Comparison of ENCODE assay signal across 13 cellular contexts in genomic region chr15:40290540-40291087, GRCh38. TPM values are rescaled to one million over a fixed set of nuclear protein-coding genes. Genes with fewer than 3 reads are reported as not detected.
A peak's percentile ranks its signal among the peaks of the same experiment; 100 is the strongest.
DNase-seq lines count a peak whose midpoint lies in the region; ATAC-seq, FAIRE-seq and TF ChIP-seq lines count a peak whose summit lies in the region.
"Had no signal": no experiment of that assay in that cellular context is flagged by ENCODE, and none has a peak within 500 bp of the region (broad histone marks: within the 10 kb centered on the region; RNA-seq: fewer than 3 reads in every experiment).

No MANE protein-coding gene starts in this region.

- H3K4me2 ChIP-seq in endothelial cell of umbilical vein (ENCODE audit: insufficient read depth, low read length) = peak overlapping the region; percentile 53

- H3K27me3 ChIP-seq in heart right ventricle = peaks cover 0 to 23% (median 10%) of the 10 kb centered on the region in 7 donors
- H3K27me3 ChIP-seq in endothelial cell of umbilical vein (ENCODE audit: control insufficient read depth in 2 of 2, insufficient read depth in 2 of 2, low read length in 2 of 2) = peaks cover 0 to 25% of the 10 kb centered on the region in 2 experiments
- H3K27me3 ChIP-seq in upper lobe of left lung = no peaks in the 10 kb centered on the region

- no peaks in the 10 kb centered on the region for H3K9me3 ChIP-seq in heart right ventricle
- H3K9me3 ChIP-seq in endothelial cell of umbilical vein (replicated peaks; ENCODE audit: control insufficient read depth, insufficient read depth, low read length) = no peaks in the 10 kb centered on the region
- no peaks in the 10 kb centered on the region for H3K9me3 ChIP-seq in mesodermal cell (ENCODE audit: control insufficient read depth, low read length)
- H3K9me3 ChIP-seq in upper lobe of left lung = no peaks in the 10 kb centered on the region

- WGBS in heart right ventricle, 2 donors = 31 to 42% methylated on average over 22 to 25 of the region's 25 CpGs
- WGBS in mesodermal cell (ENCODE audit: insufficient coverage in 2 of 2), 2 experiments = 25 to 41% methylated on average over 11 to 17 of the region's 25 CpGs
- 47 to 49% methylated on average over 8 to 22 of the region's 25 CpGs for WGBS in upper lobe of left lung, 2 donors

- H4K20me1 ChIP-seq in endothelial cell of umbilical vein (replicated peaks; ENCODE audit: control insufficient read depth, extremely low read depth, insufficient read depth, low read length) = no peaks in the 10 kb centered on the region

- CTCF ChIA-PET in endothelial cell of umbilical vein (lab: Charles Lee) = interaction anchor here (0.9 to 7.5 kb wide), 12 partner anchors 8 to 86 kb away, joined by 3 to 77 read pairs (median 8); partner anchors contain the start of genes ANKRD63, CCDC9B, INAFM2 and PLCB2

- TF ChIP-seq EP300 in upper lobe of left lung (IDR thresholded peaks at IDR 0.05) = no peak

- intact Hi-C loops in heart right ventricle (cut with DNase I) (no loop called here), Right ventricle myocardium superior (cut with DNase I) (no loop called here), endothelial cell of umbilical vein (cut with micrococcal nuclease) (no loop called here)

- POLR2A ChIA-PET in endothelial cell of umbilical vein (lab: Charles Lee) = interaction anchor here (0.8 kb wide), 1 partner anchor 24 kb away, joined by 5 read pairs; no protein-coding TSS in a partner anchor

- TF ChIP-seq POLR2A in endothelial cell of umbilical vein (IDR thresholded peaks at IDR 0.05; ENCODE audit: low read depth, low read length) = no peak
- no peak for TF ChIP-seq POLR2A in upper lobe of left lung (IDR thresholded peaks at IDR 0.05)
- no peak for TF ChIP-seq POLR2A in GM18505 (IDR thresholded peaks at IDR 0.05; ENCODE audit: borderline replicate concordance, extremely low read depth, insufficient read depth, insufficient read length)

- no peak overlapping the region for H3K9ac ChIP-seq in endothelial cell of umbilical vein (replicated peaks; ENCODE audit: extremely low read depth, insufficient read depth, low read length)

- ATAC-seq in heart right ventricle = no peak
- ATAC-seq in Right ventricle myocardium superior (ENCODE audit: poor library complexity) = no peak
- ATAC-seq in upper lobe of left lung (ENCODE audit: low FRiP score in 2 of 2) = no peak
- ATAC-seq in GM18505 (IDR thresholded peaks at IDR 0.05; ENCODE audit: unreplicated experiment) = no peak

- peaks cover 6 to 45% (median 33%) of the 10 kb centered on the region in 9 donors for H3K4me1 ChIP-seq in heart right ventricle
- no peaks in the 10 kb centered on the region for H3K4me1 ChIP-seq in endothelial cell of umbilical vein (ENCODE audit: control insufficient read depth, extremely low read depth, insufficient read depth, low read length)
- peaks cover 21% of the 10 kb centered on the region for H3K4me1 ChIP-seq in mesodermal cell (ENCODE audit: control insufficient read depth, insufficient read depth, low read length, poor library complexity, severe bottlenecking)
- H3K4me1 ChIP-seq in upper lobe of left lung = peaks cover 4 to 19% (median 17%) of the 10 kb centered on the region in 4 donors

- no peak overlapping the region for H3K27ac ChIP-seq in heart right ventricle
- no peak overlapping the region for H3K27ac ChIP-seq in endothelial cell of umbilical vein (ENCODE audit: insufficient read depth, low read depth, low read length)
- H3K27ac ChIP-seq in mesodermal cell (ENCODE audit: low read depth, low read length, severe bottlenecking) = no peak overlapping the region
- no peak overlapping the region for H3K27ac ChIP-seq in upper lobe of left lung
- H3K27ac ChIP-seq: epithelial cell of prostate had no signal

- H3K79me2 ChIP-seq in endothelial cell of umbilical vein (ENCODE audit: control insufficient read depth, insufficient read depth, low read length) = no peaks in the 10 kb centered on the region

- no TSS peak for BruUV-seq in endothelial cell of umbilical vein (replicated peaks; lab: Mats Ljungman, UMichigan)

- dilution Hi-C loops in endothelial cell of umbilical vein (cut with MboI; ENCODE audit: extremely low pct_ligation_motif_present, low sequenced_read_pairs) = no loop called here

- DNase-seq in heart right ventricle (no peak), Right ventricle myocardium superior (no peak), endothelial cell of umbilical vein (ENCODE audit: low read depth, low spot score) (no peak), upper lobe of left lung (no peak), glomerular visceral epithelial cell (ENCODE audit: extremely low spot score) (no peak)
- no peak for DNase-seq in stimulated activated CD4-positive, alpha-beta T cell treated with anti-CD3 and anti-CD28 coated beads, Interleukin-1b, Interleukin-23, amount 100 ng/mL, for 48 hours
- DNase-seq: amniotic stem cell had no signal

- peak overlapping the region; percentile 64 for H2AFZ ChIP-seq in endothelial cell of umbilical vein (ENCODE audit: low read depth, low read length)

- H3K9me1 ChIP-seq in endothelial cell of umbilical vein (replicated peaks; ENCODE audit: control insufficient read depth, extremely low read depth, insufficient read depth, low read length) = no peaks in the 10 kb centered on the region

- H3K36me3 ChIP-seq in heart right ventricle (peaks cover 0 to 76% (median 0%) of the 10 kb centered on the region in 9 donors), endothelial cell of umbilical vein (ENCODE audit: control insufficient read depth in 2 of 2, extremely low read depth in 1 of 2, insufficient read depth in 2 of 2, low read length in 2 of 2) (no peaks in the 10 kb centered on the region), mesodermal cell (ENCODE audit: control insufficient read depth, insufficient read depth, low read length) (peaks cover 7% of the 10 kb centered on the region), upper lobe of left lung (peaks cover 0 to 21% (median 7%) of the 10 kb centered on the region in 4 donors)

- no peak for FAIRE-seq in endothelial cell of umbilical vein (lab: Jason Lieb, UNC)
- FAIRE-seq: A204.1, small intestine had no signal

- TF ChIP-seq CTCF in heart right ventricle (IDR thresholded peaks at IDR 0.05) (no peak), endothelial cell of umbilical vein (IDR thresholded peaks at IDR 0.05; ENCODE audit: extremely low read depth in 1 of 2, insufficient read depth in 1 of 2, low read depth in 1 of 2, low read length in 2 of 2) (no peak), upper lobe of left lung (IDR thresholded peaks at IDR 0.05) (no peak)

- H3K4me3 ChIP-seq in heart right ventricle (peak overlapping the region in 9 of 10 donors; percentile 19 to 56 (median 41)), endothelial cell of umbilical vein (replicated peaks in 1 of 3; ENCODE audit: insufficient read depth in 1 of 3, low read depth in 1 of 3, low read length in 3 of 3) (peak overlapping the region in 1 of 3 experiments; percentile 23), mesodermal cell (ENCODE audit: extremely low read depth, insufficient read depth, low read length, poor library complexity, severe bottlenecking) (peak overlapping the region; percentile 16), upper lobe of left lung (peak overlapping the region in 3 of 4 donors; percentile 31 to 44 (median 43))

RNA-seq across cellular contexts. Expression of gene ANKRD63, which starts 7.8 kb away (rescaled TPM):
- total RNA-seq in heart right ventricle (1 to 10 TPM in 1 of 10 donors, under 1 TPM in 3, not detected in 6; 0.26 to 1.9 (median 0.44) TPM), Right ventricle myocardium superior (0.65 TPM), endothelial cell of umbilical vein (not detected in 2 replicates), upper lobe of left lung (1 to 10 TPM in 1 of 6 donors, not detected in 5; 5.2 TPM)
- polyA plus RNA-seq in heart right ventricle (not detected), endothelial cell of umbilical vein (not detected in 2 replicates)
- polyA plus RNA-seq in endothelial cell of umbilical vein (2011; cell fraction: cytosol; rRNA removed) = not detected in 2 replicates
- not detected in 2 replicates for polyA plus RNA-seq in endothelial cell of umbilical vein (2011; cell fraction: nucleus; rRNA removed)
- polyA plus RNA-seq in endothelial cell of umbilical vein (2012) = not detected in 2 replicates
- polyA minus RNA-seq in endothelial cell of umbilical vein = not detected in 2 replicates
- 0.82 TPM for polyA minus RNA-seq in endothelial cell of umbilical vein (2011; cell fraction: cytosol; rRNA and poly(A)+ RNA removed)
- not detected in 2 replicates for polyA minus RNA-seq in endothelial cell of umbilical vein (2011; cell fraction: nucleus; rRNA and poly(A)+ RNA removed)
- 1.1 TPM for polyA plus RNA-seq in mesodermal cell (2013, experiment 1 of 2)
- polyA plus RNA-seq in mesodermal cell (2013, experiment 2 of 2) = 0.30 TPM
- total RNA-seq: liver had no signal
- polyA plus RNA-seq: liver had no signal

RNA-seq across cellular contexts. Expression of gene PLCB2, which starts 17.1 kb away (rescaled TPM):
- total RNA-seq in heart right ventricle (10 to 100 TPM in 2 of 10 donors, 1 to 10 TPM in 8; 1.2 to 24.4 (median 4.9) TPM), Right ventricle myocardium superior (7.7 TPM), endothelial cell of umbilical vein (1.5 and 4.3 TPM in 2 replicates), upper lobe of left lung (100 to 1,000 TPM in 2 of 6 donors, 10 to 100 TPM in 4; 26.9 to 170 (median 85.7) TPM)
- polyA plus RNA-seq in heart right ventricle (10 to 100 TPM in 1 of 2 donors, 1 to 10 TPM in 1; 4.2 to 14.6 TPM), endothelial cell of umbilical vein (1.6 and 1.9 TPM in 2 replicates)
- polyA plus RNA-seq in endothelial cell of umbilical vein (2011; cell fraction: cytosol; rRNA removed) = 1.2 TPM in 2 replicates
- polyA plus RNA-seq in endothelial cell of umbilical vein (2011; cell fraction: nucleus; rRNA removed) = 6.7 and 10.9 TPM in 2 replicates
- 1.8 and 3.1 TPM in 2 replicates for polyA plus RNA-seq in endothelial cell of umbilical vein (2012)
- 1.2 and 1.6 TPM in 2 replicates for polyA minus RNA-seq in endothelial cell of umbilical vein
- 4.4 TPM for polyA minus RNA-seq in endothelial cell of umbilical vein (2011; cell fraction: cytosol; rRNA and poly(A)+ RNA removed)
- 2.0 and 2.4 TPM in 2 replicates for polyA minus RNA-seq in endothelial cell of umbilical vein (2011; cell fraction: nucleus; rRNA and poly(A)+ RNA removed)
- polyA plus RNA-seq in mesodermal cell (2013, experiment 1 of 2) = 32.5 TPM
- 19.1 TPM for polyA plus RNA-seq in mesodermal cell (2013, experiment 2 of 2)

RNA-seq across cellular contexts. Expression of gene INAFM2, which starts 32.9 kb away (rescaled TPM):
- total RNA-seq in heart right ventricle = 10 to 100 TPM; 32.5 to 63.9 (median 40.9) TPM
- 10 to 100 TPM; 19.8 to 56.1 TPM for polyA plus RNA-seq in heart right ventricle
- 56.2 TPM for total RNA-seq in Right ventricle myocardium superior
- total RNA-seq in endothelial cell of umbilical vein = 23.6 and 24.1 TPM in 2 replicates
- 9.4 and 10.4 TPM in 2 replicates for polyA plus RNA-seq in endothelial cell of umbilical vein
- polyA plus RNA-seq in endothelial cell of umbilical vein (2011; cell fraction: cytosol; rRNA removed) = 11.7 and 14.2 TPM in 2 replicates
- 11.1 and 12.5 TPM in 2 replicates for polyA plus RNA-seq in endothelial cell of umbilical vein (2011; cell fraction: nucleus; rRNA removed)
- 11.4 and 13.4 TPM in 2 replicates for polyA plus RNA-seq in endothelial cell of umbilical vein (2012)
- 10.0 and 13.4 TPM in 2 replicates for polyA minus RNA-seq in endothelial cell of umbilical vein
- polyA minus RNA-seq in endothelial cell of umbilical vein (2011; cell fraction: cytosol; rRNA and poly(A)+ RNA removed) = 3.3 TPM
- 5.5 and 6.1 TPM in 2 replicates for polyA minus RNA-seq in endothelial cell of umbilical vein (2011; cell fraction: nucleus; rRNA and poly(A)+ RNA removed)
- 23.6 TPM for polyA plus RNA-seq in mesodermal cell (2013, experiment 1 of 2)
- 24.0 TPM for polyA plus RNA-seq in mesodermal cell (2013, experiment 2 of 2)
- 10 to 100 TPM; 15.7 to 36.2 (median 25.6) TPM for total RNA-seq in upper lobe of left lung

RNA-seq across cellular contexts. Expression of gene CCDC9B, which starts 50.1 kb away (rescaled TPM):
- total RNA-seq in heart right ventricle = 100 to 1,000 TPM; 113 to 190 (median 151) TPM
- 10 to 100 TPM; 13.0 to 97.4 TPM for polyA plus RNA-seq in heart right ventricle
- total RNA-seq in Right ventricle myocardium superior = 155 TPM
- 46.0 and 47.3 TPM in 2 replicates for total RNA-seq in endothelial cell of umbilical vein
- polyA plus RNA-seq in endothelial cell of umbilical vein = 4.8 and 7.6 TPM in 2 replicates
- 6.1 and 7.0 TPM in 2 replicates for polyA plus RNA-seq in endothelial cell of umbilical vein (2011; cell fraction: cytosol; rRNA removed)
- polyA plus RNA-seq in endothelial cell of umbilical vein (2011; cell fraction: nucleus; rRNA removed) = 65.5 and 69.4 TPM in 2 replicates
- 32.0 and 33.5 TPM in 2 replicates for polyA plus RNA-seq in endothelial cell of umbilical vein (2012)
- polyA minus RNA-seq in endothelial cell of umbilical vein = 24.9 and 26.7 TPM in 2 replicates
- polyA minus RNA-seq in endothelial cell of umbilical vein (2011; cell fraction: cytosol; rRNA and poly(A)+ RNA removed) = 1.3 TPM
- 28.5 and 32.2 TPM in 2 replicates for polyA minus RNA-seq in endothelial cell of umbilical vein (2011; cell fraction: nucleus; rRNA and poly(A)+ RNA removed)
- 0.48 TPM for polyA plus RNA-seq in mesodermal cell (2013, experiment 1 of 2)
- polyA plus RNA-seq in mesodermal cell (2013, experiment 2 of 2) = 0.46 TPM
- total RNA-seq in upper lobe of left lung = 100 to 1,000 TPM in 1 of 6 donors, 10 to 100 TPM in 5; 15.5 to 140 (median 68.1) TPM

RNA-seq across cellular contexts. Expression of gene PAK6, which starts 51.8 kb away (rescaled TPM):
- total RNA-seq in heart right ventricle = 10 to 100 TPM in 1 of 10 donors, 1 to 10 TPM in 9; 5.9 to 14.1 (median 7.6) TPM
- 1 to 10 TPM in 1 of 2 donors, under 1 TPM in 1; 0.48 to 3.0 TPM for polyA plus RNA-seq in heart right ventricle
- total RNA-seq in Right ventricle myocardium superior = 9.7 TPM
- not detected in 2 replicates for total RNA-seq in endothelial cell of umbilical vein
- polyA plus RNA-seq in endothelial cell of umbilical vein = not detected in 2 replicates
- not detected in 2 replicates for polyA plus RNA-seq in endothelial cell of umbilical vein (2011; cell fraction: cytosol; rRNA removed)
- not detected in 2 replicates for polyA plus RNA-seq in endothelial cell of umbilical vein (2011; cell fraction: nucleus; rRNA removed)
- not detected in 2 replicates for polyA plus RNA-seq in endothelial cell of umbilical vein (2012)
- not detected in 2 replicates for polyA minus RNA-seq in endothelial cell of umbilical vein
- polyA minus RNA-seq in endothelial cell of umbilical vein (2011; cell fraction: cytosol; rRNA and poly(A)+ RNA removed) = not detected
- not detected in 2 replicates for polyA minus RNA-seq in endothelial cell of umbilical vein (2011; cell fraction: nucleus; rRNA and poly(A)+ RNA removed)
- polyA plus RNA-seq in mesodermal cell (2013, experiment 1 of 2) = 0.88 TPM
- 0.46 TPM for polyA plus RNA-seq in mesodermal cell (2013, experiment 2 of 2)
- total RNA-seq in upper lobe of left lung = 10 to 100 TPM in 3 of 6 donors, 1 to 10 TPM in 3; 4.5 to 23.4 (median 15.0) TPM
